ENCODE assay signal across 35 cellular contexts in the genomic region with DNA sequence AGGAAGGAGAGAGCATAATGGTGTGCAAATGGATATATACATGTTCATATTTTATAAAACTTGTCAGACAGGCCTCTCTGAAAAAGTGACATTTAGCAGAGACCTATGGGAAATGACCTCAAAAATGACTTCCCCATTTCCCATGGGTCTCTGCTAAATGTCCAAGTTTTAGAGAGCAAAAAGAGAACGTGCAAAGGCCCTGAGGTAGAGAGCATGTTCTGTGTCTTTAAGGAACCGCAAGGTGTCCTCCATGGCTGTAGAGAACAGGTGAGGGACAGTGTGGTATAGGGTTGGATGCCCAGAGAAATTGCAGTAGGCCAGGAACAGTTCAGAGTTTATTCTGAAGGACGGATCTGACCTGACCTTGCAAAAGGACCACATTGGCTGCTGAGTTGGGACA.
"Had no signal": no experiment of that assay in that cellular context is flagged by ENCODE, and none has a peak within 500 bp of the region (broad histone marks: within the 10 kb centered on the region; RNA-seq: fewer than 3 reads in every experiment).

No MANE protein-coding gene starts in this region.

- H3K4me1 ChIP-seq: ascending aorta had no signal

- H3K27ac Mint-ChIP-seq: activated CD4-positive, alpha-beta memory T cell treated with anti-CD3 and anti-CD28 coated beads, Interleukin-2, amount 10 ng/mL, durations not matched to agents 7 days and 5 days; activated CD4-positive, alpha-beta T cell treated with anti-CD3 and anti-CD28 coated beads for 36 hours; activated CD4-positive, alpha-beta T cell treated with anti-CD3 and anti-CD28 coated beads, Interleukin-2, amount 10 ng/mL, durations not matched to agents 7 days and 5 days; activated CD8-positive, alpha-beta memory T cell treated with anti-CD3 and anti-CD28 coated beads, Interleukin-2, amount 10 ng/mL, durations not matched to agents 7 days and 5 days; activated CD8-positive, alpha-beta T cell treated with anti-CD3 and anti-CD28 coated beads, Interleukin-2, amount 10 ng/mL, durations not matched to agents 7 days and 5 days; activated naive CD4-positive, alpha-beta T cell treated with anti-CD3 and anti-CD28 coated beads, Interleukin-2, amount 10 ng/mL, durations not matched to agents 7 days and 5 days; activated naive CD4-positive, alpha-beta T cell treated with anti-CD3 and anti-CD28 coated beads, Interleukin-2, amount 50 U/mL, for 24 hours; activated naive CD8-positive, alpha-beta T cell; activated naive CD8-positive, alpha-beta T cell treated with anti-CD3 and anti-CD28 coated beads, Interleukin-2, amount 10 ng/mL, durations not matched to agents 7 days and 5 days; activated naive CD8-positive, alpha-beta T cell treated with anti-CD3 and anti-CD28 coated beads, Interleukin-2, amount 50 U/mL, for 24 hours; activated T-cell treated with anti-CD3 and anti-CD28 coated beads, Interleukin-2, amount 50 U/mL, for 24 hours; activated T-helper 2 cell treated with anti-CD3 and anti-CD28 coated beads, Interferon-gamma antibody, Interleukin-2, Interleukin-4, amounts not matched to agents 10 μg/mL and 5 μg/mL and 100 μg/mL, durations not matched to agents 14 hours and 24 hours and 36 hours; T-helper 1 cell treated with Interleukin-12 subunit alpha and Interleukin-12 subunit beta and Interleukin-4 antibody, amounts not matched to agents 30 μg/mL and 1 μg/mL, for 36 hours; T-helper 2 cell treated with Interferon-gamma antibody and Interleukin-4, amounts not matched to agents 5 μg/mL and 100 μg/mL, for 36 hours; WTC11 had no signal

- H3K4me1 Mint-ChIP-seq: activated CD4-positive, alpha-beta memory T cell treated with anti-CD3 and anti-CD28 coated beads, Interleukin-2, amount 10 ng/mL, durations not matched to agents 7 days and 5 days; activated CD4-positive, alpha-beta T cell treated with anti-CD3 and anti-CD28 coated beads for 36 hours; activated CD4-positive, alpha-beta T cell treated with anti-CD3 and anti-CD28 coated beads, Interleukin-2, amount 10 ng/mL, durations not matched to agents 7 days and 5 days; activated CD8-positive, alpha-beta memory T cell treated with anti-CD3 and anti-CD28 coated beads, Interleukin-2, amount 10 ng/mL, durations not matched to agents 7 days and 5 days; activated naive CD4-positive, alpha-beta T cell treated with anti-CD3 and anti-CD28 coated beads, Interleukin-2, amount 10 ng/mL, durations not matched to agents 7 days and 5 days; activated naive CD4-positive, alpha-beta T cell treated with anti-CD3 and anti-CD28 coated beads, Interleukin-2, amount 50 U/mL, for 24 hours; activated naive CD8-positive, alpha-beta T cell treated with anti-CD3 and anti-CD28 coated beads, Interleukin-2, amount 10 ng/mL, durations not matched to agents 7 days and 5 days; activated naive CD8-positive, alpha-beta T cell treated with anti-CD3 and anti-CD28 coated beads, Interleukin-2, amount 50 U/mL, for 24 hours had no signal

- H3K4me3 ChIP-seq: ascending aorta had no signal

- H3K9me3 ChIP-seq: ascending aorta had no signal

- H3K9me3 Mint-ChIP-seq: activated CD4-positive, alpha-beta memory T cell treated with anti-CD3 and anti-CD28 coated beads, Interleukin-2, amount 10 ng/mL, durations not matched to agents 7 days and 5 days; activated CD4-positive, alpha-beta T cell treated with anti-CD3 and anti-CD28 coated beads, Interleukin-2, amount 10 ng/mL, durations not matched to agents 7 days and 5 days; activated naive CD4-positive, alpha-beta T cell treated with anti-CD3 and anti-CD28 coated beads, Interleukin-2, amount 10 ng/mL, durations not matched to agents 7 days and 5 days; activated naive CD4-positive, alpha-beta T cell treated with anti-CD3 and anti-CD28 coated beads, Interleukin-2, amount 50 U/mL, for 24 hours; activated naive CD8-positive, alpha-beta T cell treated with anti-CD3 and anti-CD28 coated beads, Interleukin-2, amount 10 ng/mL, durations not matched to agents 7 days and 5 days; activated naive CD8-positive, alpha-beta T cell treated with anti-CD3 and anti-CD28 coated beads, Interleukin-2, amount 50 U/mL, for 24 hours; activated T-cell treated with anti-CD3 and anti-CD28 coated beads, Interleukin-2, amount 50 U/mL, for 24 hours; activated T-helper 2 cell treated with anti-CD3 and anti-CD28 coated beads, Interferon-gamma antibody, Interleukin-2, Interleukin-4, amounts not matched to agents 10 μg/mL and 5 μg/mL and 100 μg/mL, durations not matched to agents 14 hours and 24 hours and 36 hours; T-helper 1 cell treated with Interleukin-12 subunit alpha and Interleukin-12 subunit beta and Interleukin-4 antibody, amounts not matched to agents 30 μg/mL and 1 μg/mL, for 36 hours; T-helper 2 cell treated with Interferon-gamma antibody and Interleukin-4, amounts not matched to agents 5 μg/mL and 100 μg/mL, for 36 hours had no signal

- ATAC-seq: activated CD4-positive, alpha-beta T cell treated with anti-CD3 and anti-CD28 coated beads for 36 hours; activated CD4-positive, CD25-positive, alpha-beta regulatory T cell treated with anti-CD3 and anti-CD28 coated beads, Interleukin-2, amount 50 U/mL, for 24 hours; activated CD8-positive, alpha-beta memory T cell treated with anti-CD3 and anti-CD28 coated beads, Interleukin-2, amount 10 ng/mL, durations not matched to agents 7 days and 5 days; activated CD8-positive, alpha-beta T cell treated with anti-CD3 and anti-CD28 coated beads, Interleukin-2, amount 10 ng/mL, durations not matched to agents 7 days and 5 days; activated naive CD8-positive, alpha-beta T cell treated with anti-CD3 and anti-CD28 coated beads, Interleukin-2, amount 50 U/mL, for 24 hours; WTC11 had no signal

- H3K27me3 ChIP-seq: ascending aorta had no signal

- H3K36me3 ChIP-seq: ascending aorta had no signal

- H3K4me3 Mint-ChIP-seq: activated CD4-positive, alpha-beta memory T cell treated with anti-CD3 and anti-CD28 coated beads, Interleukin-2, amount 10 ng/mL, durations not matched to agents 7 days and 5 days; activated CD4-positive, alpha-beta T cell treated with anti-CD3 and anti-CD28 coated beads for 36 hours; activated CD4-positive, alpha-beta T cell treated with anti-CD3 and anti-CD28 coated beads, Interleukin-2, amount 10 ng/mL, durations not matched to agents 7 days and 5 days; activated CD8-positive, alpha-beta memory T cell treated with anti-CD3 and anti-CD28 coated beads, Interleukin-2, amount 10 ng/mL, durations not matched to agents 7 days and 5 days; activated CD8-positive, alpha-beta T cell treated with anti-CD3 and anti-CD28 coated beads, Interleukin-2, amount 10 ng/mL, durations not matched to agents 7 days and 5 days; activated naive CD4-positive, alpha-beta T cell treated with anti-CD3 and anti-CD28 coated beads, Interleukin-2, amount 10 ng/mL, durations not matched to agents 7 days and 5 days; activated naive CD4-positive, alpha-beta T cell treated with anti-CD3 and anti-CD28 coated beads, Interleukin-2, amount 50 U/mL, for 24 hours; activated naive CD8-positive, alpha-beta T cell; activated naive CD8-positive, alpha-beta T cell treated with anti-CD3 and anti-CD28 coated beads, Interleukin-2, amount 10 ng/mL, durations not matched to agents 7 days and 5 days; activated naive CD8-positive, alpha-beta T cell treated with anti-CD3 and anti-CD28 coated beads, Interleukin-2, amount 50 U/mL, for 24 hours; activated T-cell treated with anti-CD3 and anti-CD28 coated beads, Interleukin-2, amount 50 U/mL, for 24 hours; brain; T-helper 1 cell treated with Interleukin-12 subunit alpha and Interleukin-12 subunit beta and Interleukin-4 antibody, amounts not matched to agents 30 μg/mL and 1 μg/mL, for 36 hours; T-helper 2 cell treated with Interferon-gamma antibody and Interleukin-4, amounts not matched to agents 5 μg/mL and 100 μg/mL, for 36 hours; WTC11 had no signal

- H3K27me3 Mint-ChIP-seq: activated CD4-positive, alpha-beta T cell treated with anti-CD3 and anti-CD28 coated beads, Interleukin-2, amount 10 ng/mL, durations not matched to agents 7 days and 5 days; activated naive CD4-positive, alpha-beta T cell treated with anti-CD3 and anti-CD28 coated beads, Interleukin-2, amount 10 ng/mL, durations not matched to agents 7 days and 5 days; activated naive CD8-positive, alpha-beta T cell; brain had no signal

- H3K27ac ChIP-seq: ascending aorta, VCaP had no signal

- DNase-seq: activated CD4-positive, alpha-beta memory T cell treated with anti-CD3 and anti-CD28 coated beads, Interleukin-2, amount 10 ng/mL, durations not matched to agents 7 days and 5 days; activated CD4-positive, alpha-beta T cell treated with anti-CD3 and anti-CD28 coated beads for 1 hour; activated CD4-positive, alpha-beta T cell treated with anti-CD3 and anti-CD28 coated beads for 36 hours; activated CD4-positive, alpha-beta T cell treated with anti-CD3 and anti-CD28 coated beads for 48 hours; activated CD4-positive, alpha-beta T cell treated with anti-CD3 and anti-CD28 coated beads, Interleukin-2, amount 10 ng/mL, durations not matched to agents 7 days and 5 days; activated CD4-positive, alpha-beta T cell treated with anti-CD3 and anti-CD28 coated beads, Interleukin-2, amount 50 U/mL, for 48 hours; activated CD4-positive, CD25-positive, alpha-beta regulatory T cell; activated CD8-positive, alpha-beta memory T cell treated with anti-CD3 and anti-CD28 coated beads for 24 hours; activated CD8-positive, alpha-beta memory T cell treated with anti-CD3 and anti-CD28 coated beads, Interleukin-2, amount 10 ng/mL, durations not matched to agents 7 days and 5 days; activated CD8-positive, alpha-beta memory T cell treated with anti-CD3 and anti-CD28 coated beads, Interleukin-2, amount 50 U/mL, for 48 hours; activated CD8-positive, alpha-beta T cell treated with anti-CD3 and anti-CD28 coated beads, Interleukin-2, amount 10 ng/mL, durations not matched to agents 7 days and 5 days; activated effector memory CD4-positive, alpha-beta T cell treated with Interleukin-2 at 50 U/mL for 16 hours; activated gamma-delta T cell; activated naive CD4-positive, alpha-beta T cell treated with anti-CD3 and anti-CD28 coated beads, Interleukin-2, amount 10 ng/mL, durations not matched to agents 7 days and 5 days; activated naive CD4-positive, alpha-beta T cell treated with Interleukin-2 at 50 U/mL for 16 hours; activated naive CD8-positive, alpha-beta T cell treated with anti-CD3 and anti-CD28 coated beads, Interleukin-2, amount 10 ng/mL, durations not matched to agents 7 days and 5 days; activated naive CD8-positive, alpha-beta T cell treated with anti-CD3 and anti-CD28 coated beads, Interleukin-2, amount 50 U/mL, for 24 hours; activated T-cell treated with anti-CD3 and anti-CD28 coated beads, Interleukin-2, amount 50 U/mL, for 24 hours; activated T-cell treated with anti-CD3 and anti-CD28 coated beads, Interleukin-2, amount 50 U/mL, for 48 hours; amygdala; anterior cingulate cortex; central memory CD4-positive, alpha-beta T cell; T-helper 1 cell; T-helper 2 cell; T-helper 9 cell had no signal

- H3K36me3 Mint-ChIP-seq: activated CD8-positive, alpha-beta memory T cell treated with anti-CD3 and anti-CD28 coated beads, Interleukin-2, amount 10 ng/mL, durations not matched to agents 7 days and 5 days; activated naive CD4-positive, alpha-beta T cell treated with anti-CD3 and anti-CD28 coated beads, Interleukin-2, amount 10 ng/mL, durations not matched to agents 7 days and 5 days; activated naive CD4-positive, alpha-beta T cell treated with anti-CD3 and anti-CD28 coated beads, Interleukin-2, amount 50 U/mL, for 24 hours; activated naive CD8-positive, alpha-beta T cell; activated naive CD8-positive, alpha-beta T cell treated with anti-CD3 and anti-CD28 coated beads, Interleukin-2, amount 10 ng/mL, durations not matched to agents 7 days and 5 days; WTC11 had no signal
